2 cellular contexts compared by ENCODE assay signal in the genomic region with DNA sequence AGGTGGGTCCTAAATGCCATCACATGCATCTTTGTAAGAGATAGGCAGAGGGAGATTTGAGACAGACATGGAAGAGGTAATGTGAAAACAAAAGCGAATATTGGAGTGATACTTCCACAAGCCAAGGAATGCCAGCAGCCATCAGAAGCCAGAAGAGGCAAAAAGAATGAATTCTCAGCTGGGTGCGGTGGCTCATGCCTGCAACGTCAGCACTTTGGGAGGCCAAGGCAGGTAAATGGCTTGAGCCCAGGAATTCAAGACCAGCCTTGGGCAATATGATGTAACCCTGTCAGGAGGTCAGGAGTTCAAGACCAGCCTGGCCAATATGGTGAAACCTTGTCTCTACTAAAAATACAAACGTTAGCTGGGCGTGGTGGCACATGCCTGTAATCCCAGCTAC.
A peak's percentile ranks its signal among the peaks of the same experiment; 100 is the strongest.
TF ChIP-seq lines count a peak whose summit lies in the region.

No MANE protein-coding gene starts in this region.

TF ChIP-seq in HepG2, 621 proteins besides CTCF, POLR2A, EP300 and RAD21:
- TF ChIP-seq MAFK (conservative IDR thresholded peaks at IDR 0.05 in 1 of 2, IDR thresholded peaks at IDR 0.05 in 1 of 2; ENCODE audit: low read length in 2 of 2) (peak; percentile 79 to 89), MAFF (IDR thresholded peaks at IDR 0.05; ENCODE audit: low read depth, low read length) (peak; percentile 78)
- TF ChIP-seq, protein P1, sequence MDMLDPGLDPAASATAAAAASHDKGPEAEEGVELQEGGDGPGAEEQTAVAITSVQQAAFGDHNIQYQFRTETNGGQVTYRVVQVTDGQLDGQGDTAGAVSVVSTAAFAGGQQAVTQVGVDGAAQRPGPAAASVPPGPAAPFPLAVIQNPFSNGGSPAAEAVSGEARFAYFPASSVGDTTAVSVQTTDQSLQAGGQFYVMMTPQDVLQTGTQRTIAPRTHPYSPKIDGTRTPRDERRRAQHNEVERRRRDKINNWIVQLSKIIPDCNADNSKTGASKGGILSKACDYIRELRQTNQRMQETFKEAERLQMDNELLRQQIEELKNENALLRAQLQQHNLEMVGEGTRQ (IDR thresholded peaks at IDR 0.05; ENCODE audit: low read depth, low read length) = no peak
- TF ChIP-seq, protein P1 (CRISPR knock-in tag; IDR thresholded peaks at IDR 0.05; ENCODE audit: borderline replicate concordance) = no peak
TF ChIP-seq in HepG2: peak in this region for 2.

TF ChIP-seq in K562, 482 proteins besides CTCF, POLR2A, EP300 and RAD21 (continues in another document):
- no peak for TF ChIP-seq E2F3 (CRISPR knock-in tag; IDR thresholded peaks at IDR 0.05)
- TF ChIP-seq GTF2E2 (tag; IDR thresholded peaks at IDR 0.05) = no peak
- TF ChIP-seq, protein P2, sequence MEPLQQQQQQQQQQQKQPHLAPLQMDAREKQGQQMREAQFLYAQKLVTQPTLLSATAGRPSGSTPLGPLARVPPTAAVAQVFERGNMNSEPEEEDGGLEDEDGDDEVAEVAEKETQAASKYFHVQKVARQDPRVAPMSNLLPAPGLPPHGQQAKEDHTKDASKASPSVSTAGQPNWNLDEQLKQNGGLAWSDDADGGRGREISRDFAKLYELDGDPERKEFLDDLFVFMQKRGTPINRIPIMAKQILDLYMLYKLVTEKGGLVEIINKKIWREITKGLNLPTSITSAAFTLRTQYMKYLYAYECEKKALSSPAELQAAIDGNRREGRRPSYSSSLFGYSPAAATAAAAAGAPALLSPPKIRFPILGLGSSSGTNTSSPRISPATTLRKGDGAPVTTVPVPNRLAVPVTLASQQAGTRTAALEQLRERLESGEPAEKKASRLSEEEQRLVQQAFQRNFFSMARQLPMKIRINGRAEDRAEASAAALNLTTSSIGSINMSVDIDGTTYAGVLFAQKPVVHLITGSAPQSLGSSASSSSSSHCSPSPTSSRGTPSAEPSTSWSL (CRISPR knock-in tag; IDR thresholded peaks at IDR 0.05; ENCODE audit: borderline replicate concordance) = no peak
- no peak for TF ChIP-seq BCOR (IDR thresholded peaks at IDR 0.05)
- TF ChIP-seq SMARCE1 (IDR thresholded peaks at IDR 0.05) = no peak
- TF ChIP-seq, protein P3, sequence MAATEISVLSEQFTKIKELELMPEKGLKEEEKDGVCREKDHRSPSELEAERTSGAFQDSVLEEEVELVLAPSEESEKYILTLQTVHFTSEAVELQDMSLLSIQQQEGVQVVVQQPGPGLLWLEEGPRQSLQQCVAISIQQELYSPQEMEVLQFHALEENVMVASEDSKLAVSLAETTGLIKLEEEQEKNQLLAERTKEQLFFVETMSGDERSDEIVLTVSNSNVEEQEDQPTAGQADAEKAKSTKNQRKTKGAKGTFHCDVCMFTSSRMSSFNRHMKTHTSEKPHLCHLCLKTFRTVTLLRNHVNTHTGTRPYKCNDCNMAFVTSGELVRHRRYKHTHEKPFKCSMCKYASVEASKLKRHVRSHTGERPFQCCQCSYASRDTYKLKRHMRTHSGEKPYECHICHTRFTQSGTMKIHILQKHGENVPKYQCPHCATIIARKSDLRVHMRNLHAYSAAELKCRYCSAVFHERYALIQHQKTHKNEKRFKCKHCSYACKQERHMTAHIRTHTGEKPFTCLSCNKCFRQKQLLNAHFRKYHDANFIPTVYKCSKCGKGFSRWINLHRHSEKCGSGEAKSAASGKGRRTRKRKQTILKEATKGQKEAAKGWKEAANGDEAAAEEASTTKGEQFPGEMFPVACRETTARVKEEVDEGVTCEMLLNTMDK (IDR thresholded peaks at IDR 0.05; ENCODE audit: borderline replicate concordance, insufficient read depth, low read depth, low read length, poor library complexity, severe bottlenecking) = no peak
- TF ChIP-seq, protein P4, sequence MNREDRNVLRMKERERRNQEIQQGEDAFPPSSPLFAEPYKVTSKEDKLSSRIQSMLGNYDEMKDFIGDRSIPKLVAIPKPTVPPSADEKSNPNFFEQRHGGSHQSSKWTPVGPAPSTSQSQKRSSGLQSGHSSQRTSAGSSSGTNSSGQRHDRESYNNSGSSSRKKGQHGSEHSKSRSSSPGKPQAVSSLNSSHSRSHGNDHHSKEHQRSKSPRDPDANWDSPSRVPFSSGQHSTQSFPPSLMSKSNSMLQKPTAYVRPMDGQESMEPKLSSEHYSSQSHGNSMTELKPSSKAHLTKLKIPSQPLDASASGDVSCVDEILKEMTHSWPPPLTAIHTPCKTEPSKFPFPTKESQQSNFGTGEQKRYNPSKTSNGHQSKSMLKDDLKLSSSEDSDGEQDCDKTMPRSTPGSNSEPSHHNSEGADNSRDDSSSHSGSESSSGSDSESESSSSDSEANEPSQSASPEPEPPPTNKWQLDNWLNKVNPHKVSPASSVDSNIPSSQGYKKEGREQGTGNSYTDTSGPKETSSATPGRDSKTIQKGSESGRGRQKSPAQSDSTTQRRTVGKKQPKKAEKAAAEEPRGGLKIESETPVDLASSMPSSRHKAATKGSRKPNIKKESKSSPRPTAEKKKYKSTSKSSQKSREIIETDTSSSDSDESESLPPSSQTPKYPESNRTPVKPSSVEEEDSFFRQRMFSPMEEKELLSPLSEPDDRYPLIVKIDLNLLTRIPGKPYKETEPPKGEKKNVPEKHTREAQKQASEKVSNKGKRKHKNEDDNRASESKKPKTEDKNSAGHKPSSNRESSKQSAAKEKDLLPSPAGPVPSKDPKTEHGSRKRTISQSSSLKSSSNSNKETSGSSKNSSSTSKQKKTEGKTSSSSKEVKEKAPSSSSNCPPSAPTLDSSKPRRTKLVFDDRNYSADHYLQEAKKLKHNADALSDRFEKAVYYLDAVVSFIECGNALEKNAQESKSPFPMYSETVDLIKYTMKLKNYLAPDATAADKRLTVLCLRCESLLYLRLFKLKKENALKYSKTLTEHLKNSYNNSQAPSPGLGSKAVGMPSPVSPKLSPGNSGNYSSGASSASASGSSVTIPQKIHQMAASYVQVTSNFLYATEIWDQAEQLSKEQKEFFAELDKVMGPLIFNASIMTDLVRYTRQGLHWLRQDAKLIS (CRISPR knock-in tag; IDR thresholded peaks at IDR 0.05) = no peak
- TF ChIP-seq ZNF780A (CRISPR knock-in tag; IDR thresholded peaks at IDR 0.05) = no peak
- TF ChIP-seq, protein P5, sequence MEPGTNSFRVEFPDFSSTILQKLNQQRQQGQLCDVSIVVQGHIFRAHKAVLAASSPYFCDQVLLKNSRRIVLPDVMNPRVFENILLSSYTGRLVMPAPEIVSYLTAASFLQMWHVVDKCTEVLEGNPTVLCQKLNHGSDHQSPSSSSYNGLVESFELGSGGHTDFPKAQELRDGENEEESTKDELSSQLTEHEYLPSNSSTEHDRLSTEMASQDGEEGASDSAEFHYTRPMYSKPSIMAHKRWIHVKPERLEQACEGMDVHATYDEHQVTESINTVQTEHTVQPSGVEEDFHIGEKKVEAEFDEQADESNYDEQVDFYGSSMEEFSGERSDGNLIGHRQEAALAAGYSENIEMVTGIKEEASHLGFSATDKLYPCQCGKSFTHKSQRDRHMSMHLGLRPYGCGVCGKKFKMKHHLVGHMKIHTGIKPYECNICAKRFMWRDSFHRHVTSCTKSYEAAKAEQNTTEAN (CRISPR knock-in tag; IDR thresholded peaks at IDR 0.05) = no peak
- TF ChIP-seq, protein P6, sequence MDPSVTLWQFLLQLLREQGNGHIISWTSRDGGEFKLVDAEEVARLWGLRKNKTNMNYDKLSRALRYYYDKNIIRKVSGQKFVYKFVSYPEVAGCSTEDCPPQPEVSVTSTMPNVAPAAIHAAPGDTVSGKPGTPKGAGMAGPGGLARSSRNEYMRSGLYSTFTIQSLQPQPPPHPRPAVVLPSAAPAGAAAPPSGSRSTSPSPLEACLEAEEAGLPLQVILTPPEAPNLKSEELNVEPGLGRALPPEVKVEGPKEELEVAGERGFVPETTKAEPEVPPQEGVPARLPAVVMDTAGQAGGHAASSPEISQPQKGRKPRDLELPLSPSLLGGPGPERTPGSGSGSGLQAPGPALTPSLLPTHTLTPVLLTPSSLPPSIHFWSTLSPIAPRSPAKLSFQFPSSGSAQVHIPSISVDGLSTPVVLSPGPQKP (CRISPR knock-in tag; IDR thresholded peaks at IDR 0.05) = no peak
- TF ChIP-seq U2AF2 (optimal IDR thresholded peaks at IDR 0.05; ENCODE audit: low read depth, low read length) = no peak
- no peak for TF ChIP-seq HNRNPUL1 (IDR thresholded peaks at IDR 0.05; ENCODE audit: low read length)
- TF ChIP-seq, protein P7, sequence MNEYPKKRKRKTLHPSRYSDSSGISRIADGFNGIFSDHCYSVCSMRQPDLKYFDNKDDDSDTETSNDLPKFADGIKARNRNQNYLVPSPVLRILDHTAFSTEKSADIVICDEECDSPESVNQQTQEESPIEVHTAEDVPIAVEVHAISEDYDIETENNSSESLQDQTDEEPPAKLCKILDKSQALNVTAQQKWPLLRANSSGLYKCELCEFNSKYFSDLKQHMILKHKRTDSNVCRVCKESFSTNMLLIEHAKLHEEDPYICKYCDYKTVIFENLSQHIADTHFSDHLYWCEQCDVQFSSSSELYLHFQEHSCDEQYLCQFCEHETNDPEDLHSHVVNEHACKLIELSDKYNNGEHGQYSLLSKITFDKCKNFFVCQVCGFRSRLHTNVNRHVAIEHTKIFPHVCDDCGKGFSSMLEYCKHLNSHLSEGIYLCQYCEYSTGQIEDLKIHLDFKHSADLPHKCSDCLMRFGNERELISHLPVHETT (CRISPR knock-in tag; conservative IDR thresholded peaks at IDR 0.05 in 1 of 2, IDR thresholded peaks at IDR 0.05 in 1 of 2) = no peak
- TF ChIP-seq, protein P8, sequence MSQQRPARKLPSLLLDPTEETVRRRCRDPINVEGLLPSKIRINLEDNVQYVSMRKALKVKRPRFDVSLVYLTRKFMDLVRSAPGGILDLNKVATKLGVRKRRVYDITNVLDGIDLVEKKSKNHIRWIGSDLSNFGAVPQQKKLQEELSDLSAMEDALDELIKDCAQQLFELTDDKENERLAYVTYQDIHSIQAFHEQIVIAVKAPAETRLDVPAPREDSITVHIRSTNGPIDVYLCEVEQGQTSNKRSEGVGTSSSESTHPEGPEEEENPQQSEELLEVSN (IDR thresholded peaks at IDR 0.05; ENCODE audit: borderline replicate concordance in 1 of 2, extremely low read depth in 1 of 2, insufficient read depth in 1 of 2, insufficient read length in 1 of 2, low read depth in 1 of 2, low read length in 1 of 2, poor library complexity in 1 of 2, severe bottlenecking in 1 of 2) = no peak
- peak; percentile 44; the same call in 1 of the 2 replicates for TF ChIP-seq C11orf30 (IDR thresholded peaks at IDR 0.05; ENCODE audit: low read depth)
- TF ChIP-seq SMAD4 (CRISPR knock-in tag; conservative IDR thresholded peaks at IDR 0.05) = no peak
- no peak for TF ChIP-seq FOXK2 (conservative IDR thresholded peaks at IDR 0.05 in 1 of 2, IDR thresholded peaks at IDR 0.05 in 1 of 2; ENCODE audit: low read depth in 2 of 2)
- TF ChIP-seq EZH2 (IDR thresholded peaks at IDR 0.05; ENCODE audit: borderline replicate concordance, low read depth, low read length) = no peak
- no peak for TF ChIP-seq HMGN3 (IDR thresholded peaks at IDR 0.05; ENCODE audit: borderline replicate concordance, extremely low read depth, insufficient read length, low read depth, low read length)
- TF ChIP-seq MAFG (tag; conservative IDR thresholded peaks at IDR 0.05) = 0 out of 2 replicates have a peak, but pooled peaks have one; percentile 16
- TF ChIP-seq, protein P9, sequence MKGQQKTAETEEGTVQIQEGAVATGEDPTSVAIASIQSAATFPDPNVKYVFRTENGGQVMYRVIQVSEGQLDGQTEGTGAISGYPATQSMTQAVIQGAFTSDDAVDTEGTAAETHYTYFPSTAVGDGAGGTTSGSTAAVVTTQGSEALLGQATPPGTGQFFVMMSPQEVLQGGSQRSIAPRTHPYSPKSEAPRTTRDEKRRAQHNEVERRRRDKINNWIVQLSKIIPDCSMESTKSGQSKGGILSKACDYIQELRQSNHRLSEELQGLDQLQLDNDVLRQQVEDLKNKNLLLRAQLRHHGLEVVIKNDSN (CRISPR knock-in tag; IDR thresholded peaks at IDR 0.05) = no peak
- TF ChIP-seq, protein P10, sequence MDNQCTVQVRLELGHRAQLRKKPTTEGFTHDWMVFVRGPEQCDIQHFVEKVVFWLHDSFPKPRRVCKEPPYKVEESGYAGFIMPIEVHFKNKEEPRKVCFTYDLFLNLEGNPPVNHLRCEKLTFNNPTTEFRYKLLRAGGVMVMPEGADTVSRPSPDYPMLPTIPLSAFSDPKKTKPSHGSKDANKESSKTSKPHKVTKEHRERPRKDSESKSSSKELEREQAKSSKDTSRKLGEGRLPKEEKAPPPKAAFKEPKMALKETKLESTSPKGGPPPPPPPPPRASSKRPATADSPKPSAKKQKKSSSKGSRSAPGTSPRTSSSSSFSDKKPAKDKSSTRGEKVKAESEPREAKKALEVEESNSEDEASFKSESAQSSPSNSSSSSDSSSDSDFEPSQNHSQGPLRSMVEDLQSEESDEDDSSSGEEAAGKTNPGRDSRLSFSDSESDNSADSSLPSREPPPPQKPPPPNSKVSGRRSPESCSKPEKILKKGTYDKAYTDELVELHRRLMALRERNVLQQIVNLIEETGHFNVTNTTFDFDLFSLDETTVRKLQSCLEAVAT (IDR thresholded peaks at IDR 0.05) = no peak
- no peak for TF ChIP-seq ZNF133 (CRISPR knock-in tag; IDR thresholded peaks at IDR 0.05)
- TF ChIP-seq BRF1 (IDR thresholded peaks at IDR 0.05; ENCODE audit: borderline replicate concordance, extremely low read depth, insufficient read length) = no peak
- no peak for TF ChIP-seq ZNF431 (CRISPR knock-in tag; IDR thresholded peaks at IDR 0.05)
- no peak for TF ChIP-seq SIX5 (IDR thresholded peaks at IDR 0.05; ENCODE audit: borderline replicate concordance in 1 of 2, insufficient read depth in 1 of 2, low read depth in 1 of 2, low read length in 2 of 2)
- TF ChIP-seq, protein P11, sequence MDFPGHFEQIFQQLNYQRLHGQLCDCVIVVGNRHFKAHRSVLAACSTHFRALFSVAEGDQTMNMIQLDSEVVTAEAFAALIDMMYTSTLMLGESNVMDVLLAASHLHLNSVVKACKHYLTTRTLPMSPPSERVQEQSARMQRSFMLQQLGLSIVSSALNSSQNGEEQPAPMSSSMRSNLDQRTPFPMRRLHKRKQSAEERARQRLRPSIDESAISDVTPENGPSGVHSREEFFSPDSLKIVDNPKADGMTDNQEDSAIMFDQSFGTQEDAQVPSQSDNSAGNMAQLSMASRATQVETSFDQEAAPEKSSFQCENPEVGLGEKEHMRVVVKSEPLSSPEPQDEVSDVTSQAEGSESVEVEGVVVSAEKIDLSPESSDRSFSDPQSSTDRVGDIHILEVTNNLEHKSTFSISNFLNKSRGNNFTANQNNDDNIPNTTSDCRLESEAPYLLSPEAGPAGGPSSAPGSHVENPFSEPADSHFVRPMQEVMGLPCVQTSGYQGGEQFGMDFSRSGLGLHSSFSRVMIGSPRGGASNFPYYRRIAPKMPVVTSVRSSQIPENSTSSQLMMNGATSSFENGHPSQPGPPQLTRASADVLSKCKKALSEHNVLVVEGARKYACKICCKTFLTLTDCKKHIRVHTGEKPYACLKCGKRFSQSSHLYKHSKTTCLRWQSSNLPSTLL (IDR thresholded peaks at IDR 0.05) = no peak
- peak; percentile 28 for TF ChIP-seq MAFF (IDR thresholded peaks at IDR 0.05; ENCODE audit: low read length)
- no peak for TF ChIP-seq ZBTB17 (CRISPR knock-in tag; IDR thresholded peaks at IDR 0.05)
- peak; percentile 31 for TF ChIP-seq MAFK (IDR thresholded peaks at IDR 0.05; ENCODE audit: low read length)
- TF ChIP-seq XRCC4 (IDR thresholded peaks at IDR 0.05; ENCODE audit: extremely low read depth, insufficient read depth, insufficient read length) = no peak
- TF ChIP-seq ZNF696 (CRISPR knock-in tag; conservative IDR thresholded peaks at IDR 0.05) = no peak
